33 cellular contexts compared by ENCODE assay signal in the genomic region with DNA sequence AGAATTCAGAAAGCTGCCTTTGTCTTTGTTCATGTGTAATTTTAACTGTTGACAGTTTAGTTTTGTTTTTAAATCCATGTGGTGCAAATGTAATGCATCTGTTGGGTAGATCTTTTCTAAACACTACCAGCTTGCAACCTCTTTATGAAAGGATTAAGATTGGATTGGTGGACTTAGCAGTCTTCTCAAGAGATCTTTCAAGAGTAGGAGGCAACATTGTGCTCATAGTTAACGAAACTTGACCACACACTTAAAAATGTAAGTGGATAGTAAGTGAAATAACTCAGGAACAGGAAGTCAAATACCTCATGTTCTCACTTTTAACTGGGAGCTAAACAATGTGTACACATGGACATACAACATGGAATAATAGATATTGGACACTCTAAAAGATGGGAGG.
"Had no signal": no experiment of that assay in that cellular context is flagged by ENCODE, and none has a peak within 500 bp of the region (broad histone marks: within the 10 kb centered on the region; RNA-seq: fewer than 3 reads in every experiment).

No MANE protein-coding gene starts in this region.

- H3K4me3 ChIP-seq: adrenal gland, body of pancreas, SJCRH30, SK-N-MC had no signal

- DNase-seq: activated CD4-positive, alpha-beta memory T cell treated with anti-CD3 and anti-CD28 coated beads for 36 hours; activated CD4-positive, alpha-beta T cell treated with anti-CD3 and anti-CD28 coated beads for 4 hours; activated CD4-positive, alpha-beta T cell treated with anti-CD3 and anti-CD28 coated beads, Interleukin-2, amount 50 U/mL, for 1 hour; activated CD8-positive, alpha-beta memory T cell treated with anti-CD3 and anti-CD28 coated beads, Interleukin-2, amount 50 U/mL, for 4 hours; activated gamma-delta T cell treated with Interleukin-2 at 50 U/mL for 16 hours; activated naive CD4-positive, alpha-beta T cell treated with anti-CD3 and anti-CD28 coated beads for 36 hours; activated T-cell treated with anti-CD3 and anti-CD28 coated beads for 4 hours; activated T-cell treated with anti-CD3 and anti-CD28 coated beads, Interleukin-2, amount 50 U/mL, for 4 hours; adrenal gland; body of pancreas; caudate nucleus; cerebellar nuclear complex; MM.1S; MV-4-11; NCI-H1092; NCI-H1436 treated with DMSO at 0.1 percent for 48 hours; NCI-H1694 treated with DMSO at 0.1 percent for 48 hours; NCI-H2029; NCI-H2171 treated with DMSO at 0.1 percent for 48 hours; NCI-H2227 treated with DMSO at 0.1 percent for 48 hours; NCI-H446; NCI-H526 treated with DMSO at 0.1 percent for 48 hours; NCI-H774; SHP77; SJCRH30; T1000 had no signal

- H3K9me3 ChIP-seq: adrenal gland, body of pancreas, SJCRH30 had no signal

- H3K27ac Mint-ChIP-seq: activated CD4-positive, alpha-beta memory T cell treated with anti-CD3 and anti-CD28 coated beads for 36 hours; activated naive CD4-positive, alpha-beta T cell treated with anti-CD3 and anti-CD28 coated beads for 36 hours; activated naive CD4-positive, alpha-beta T cell treated with anti-CD3 and anti-CD28 coated beads, Interleukin-2, amount 50 U/mL, for 72 hours; activated T-helper 1 cell treated with anti-CD3 and anti-CD28 coated beads, Interleukin-12 subunit alpha, Interleukin-12 subunit beta, Interleukin-2, Interleukin-4 antibody, amounts not matched to agents 30 ng/mL and 10 ng/mL and 1 ng/mL, durations not matched to agents 14 hours and 24 hours and 36 hours; WTC11 had no signal

- H3K4me1 ChIP-seq: adrenal gland, body of pancreas, SJCRH30 had no signal

- H3K27me3 Mint-ChIP-seq: activated CD4-positive, alpha-beta memory T cell treated with anti-CD3 and anti-CD28 coated beads for 36 hours had no signal

- H3K36me3 Mint-ChIP-seq: activated CD4-positive, alpha-beta memory T cell treated with anti-CD3 and anti-CD28 coated beads for 36 hours; activated naive CD4-positive, alpha-beta T cell treated with anti-CD3 and anti-CD28 coated beads, Interleukin-2, amount 50 U/mL, for 72 hours; WTC11 had no signal

- H3K4me1 Mint-ChIP-seq: WTC11 had no signal

- H3K27me3 ChIP-seq: adrenal gland, body of pancreas, SJCRH30 had no signal

- ATAC-seq: activated CD4-positive, CD25-positive, alpha-beta regulatory T cell treated with anti-CD3 and anti-CD28 coated beads, Interleukin-2, amount 50 U/mL, for 24 hours; activated naive CD4-positive, alpha-beta T cell treated with anti-CD3 and anti-CD28 coated beads, Interleukin-2, amount 50 U/mL, for 72 hours; activated T-cell treated with anti-CD3 and anti-CD28 coated beads, Interleukin-2, amount 50 U/mL, for 4 hours; body of pancreas; Panc1; WTC11 had no signal

- H3K4me3 Mint-ChIP-seq: activated CD4-positive, alpha-beta memory T cell treated with anti-CD3 and anti-CD28 coated beads for 36 hours; activated naive CD4-positive, alpha-beta T cell treated with anti-CD3 and anti-CD28 coated beads for 36 hours; activated T-cell treated with anti-CD3 and anti-CD28 coated beads, Interleukin-2, amount 50 U/mL, for 4 hours; activated T-helper 1 cell treated with anti-CD3 and anti-CD28 coated beads, Interleukin-12 subunit alpha, Interleukin-12 subunit beta, Interleukin-2, Interleukin-4 antibody, amounts not matched to agents 30 ng/mL and 10 ng/mL and 1 ng/mL, durations not matched to agents 14 hours and 24 hours and 36 hours; WTC11 had no signal

- H3K36me3 ChIP-seq: adrenal gland, SJCRH30 had no signal

- H3K27ac ChIP-seq: adrenal gland, body of pancreas, KMS-11, SJCRH30, SK-N-MC had no signal

- H3K9me3 Mint-ChIP-seq: activated T-cell treated with anti-CD3 and anti-CD28 coated beads, Interleukin-2, amount 50 U/mL, for 4 hours; activated T-helper 1 cell treated with anti-CD3 and anti-CD28 coated beads, Interleukin-12 subunit alpha, Interleukin-12 subunit beta, Interleukin-2, Interleukin-4 antibody, amounts not matched to agents 30 ng/mL and 10 ng/mL and 1 ng/mL, durations not matched to agents 14 hours and 24 hours and 36 hours; WTC11 had no signal
